25 cellular contexts compared by ENCODE assay signal in genomic region chr5:162230348-162230747, GRCh38.
"Had no signal": no experiment of that assay in that cellular context is flagged by ENCODE, and none has a peak within 500 bp of the region (broad histone marks: within the 10 kb centered on the region; RNA-seq: fewer than 3 reads in every experiment).

No MANE protein-coding gene starts in this region.

- H3K4me3 ChIP-seq: MG63, PC-9, Peyer's patch, SJSA1, SK-N-MC had no signal

- DNase-seq: IMR-90; Karpas-422; KG1; MG63; NCI-H1048; NCI-H1105; NCI-H1417; NCI-H1436 treated with DMSO at 0.1 percent for 48 hours; NCI-H1694; NCI-H187 treated with DMSO at 0.1 percent for 48 hours; NCI-H2029 treated with DMSO at 0.1 percent for 48 hours; NCI-H2171 treated with DMSO at 0.1 percent for 48 hours; NCI-H345; NCI-H510A; NCI-H524 treated with DMSO at 0.1 percent for 48 hours; NCI-H69; NCI-H774; NK-92 treated with Interleukin-12 subunit alpha and Interleukin-12 subunit beta, amount 100 ng/mL, for 24 hours; PC-9; Peyer's patch; SHP77 treated with DMSO at 0.1 percent for 48 hours had no signal

- H3K4me1 ChIP-seq: Peyer's patch, SJSA1 had no signal

- H3K27me3 ChIP-seq: MG63, Peyer's patch, SJSA1 had no signal

- H3K36me3 ChIP-seq: MG63, Peyer's patch, SJSA1 had no signal

- H3K4me2 ChIP-seq: PC-9 had no signal

- H3K27ac ChIP-seq: PC-9, Peyer's patch, SJSA1, SK-N-MC had no signal

- H3K9me3 ChIP-seq: MG63, Peyer's patch had no signal

- H2AFZ ChIP-seq: PC-9 had no signal

- ATAC-seq: HepG2, Right ventricle myocardium inferior had no signal
